Comparison of ENCODE assay signal across 8 cellular contexts in the genomic region with DNA sequence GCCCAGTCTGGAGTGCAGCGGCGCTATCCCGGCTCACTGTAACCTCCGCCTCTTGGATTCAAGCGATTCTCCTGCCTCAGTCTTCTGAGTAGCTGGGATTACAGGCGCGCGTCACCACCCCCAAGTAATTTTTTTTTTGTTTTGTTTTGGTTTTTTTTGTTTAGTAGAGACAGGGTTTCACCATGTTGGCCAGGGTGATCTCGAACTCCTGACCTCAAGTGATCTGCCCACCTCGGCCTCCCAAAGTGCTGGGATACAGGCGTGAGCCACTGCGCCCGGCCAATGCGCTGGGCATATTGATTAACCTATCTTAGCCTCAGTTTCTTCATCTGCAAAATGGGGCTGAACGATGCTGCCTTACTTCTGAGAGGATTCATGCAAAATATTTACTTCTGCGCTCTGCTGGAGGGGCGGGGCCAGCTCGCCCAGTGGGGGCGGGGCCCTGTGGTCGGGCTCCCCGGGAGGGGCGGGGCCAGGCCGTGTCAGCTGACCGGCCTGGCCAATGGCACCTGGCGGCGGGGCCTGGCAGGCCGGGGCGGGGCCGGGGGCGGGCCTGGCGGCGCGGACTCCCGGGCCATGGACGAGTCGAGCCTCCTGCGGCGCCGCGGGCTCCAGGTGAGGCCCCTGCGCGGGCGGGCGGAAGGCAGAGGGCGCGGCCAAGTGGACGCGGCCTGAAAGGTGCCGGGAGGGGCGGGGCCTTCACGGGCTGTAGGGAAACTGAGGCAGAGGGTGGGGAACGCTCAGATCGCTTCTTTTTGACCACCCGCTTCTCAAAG. TPM values are rescaled to one million over a fixed set of nuclear protein-coding genes. Genes with fewer than 3 reads are reported as not detected.
DNase-seq lines count a peak whose midpoint lies in the region; ATAC-seq, FAIRE-seq and TF ChIP-seq lines count a peak whose summit lies in the region.

Gene MAST3 (plus strand): TSS at position 562 of the 776 bp plus-strand sequence. CDS start 15 bp downstream, at position 577.

- H3K27me3 ChIP-seq in astrocyte (ENCODE audit: insufficient read depth, low read length): peaks cover 24% of the 10 kb centered on the region

- no peak within 1 kb of the TSS for H3K27ac ChIP-seq in astrocyte (ENCODE audit: low read depth, low read length)

- H3K27me3 Mint-ChIP-seq in astrocyte (ENCODE audit: low read depth, unreplicated experiment): peaks cover 24% of the 10 kb centered on the region

- H2AFZ ChIP-seq in astrocyte (ENCODE audit: low read depth, low read length): peak within 1 kb of the TSS; percentile 64

- FAIRE-seq in astrocyte (lab: Jason Lieb, UNC): no peak

- intact Hi-C loops in sciatic nerve (cut with DNase I): no loop called here

- no peaks in the 10 kb centered on the region for H3K9me3 Mint-ChIP-seq in astrocyte (ENCODE audit: unreplicated experiment)

- H3K9ac ChIP-seq in astrocyte (ENCODE audit: low read length): no peak within 1 kb of the TSS

- peaks cover 4% of the 10 kb centered on the region for H4K20me1 ChIP-seq in astrocyte (ENCODE audit: insufficient read depth, low read length)

- no peaks in the 10 kb centered on the region for H3K36me3 ChIP-seq in astrocyte (ENCODE audit: insufficient read depth, low read length)

- no peaks in the 10 kb centered on the region for H3K4me1 Mint-ChIP-seq in astrocyte (ENCODE audit: low read depth, unreplicated experiment)

- peak within 1 kb of the TSS; percentile 41 for H3K4me3 ChIP-seq in astrocyte (ENCODE audit: insufficient read depth, low read depth, low read length)

- H3K9me3 ChIP-seq in astrocyte (ENCODE audit: insufficient read depth, low read depth, low read length): no peaks in the 10 kb centered on the region

- H3K4me3 Mint-ChIP-seq in astrocyte (ENCODE audit: unreplicated experiment): peak within 1 kb of the TSS; percentile 73

- H3K4me1 ChIP-seq in astrocyte (ENCODE audit: insufficient read depth, low read length): peaks cover 3% of the 10 kb centered on the region

- DNase-seq in DMS 273 treated with DMSO at 0.1 percent for 48 hours (lab: John Stamatoyannopoulos, UW): peak; percentile 46
- peak; percentile 55 for DNase-seq in M059J (ENCODE audit: low read depth)
- DNase-seq in T1000 (lab: John Stamatoyannopoulos, UW): peak; percentile 80
- DNase-seq in astrocyte (ENCODE audit: low read depth): no peak
- peak; percentile 81 to 88 for DNase-seq in hippocampal formation (lab: John Stamatoyannopoulos, UW)
- DNase-seq in sciatic nerve (ENCODE audit: low spot score): peak; percentile 86
- no peak for DNase-seq in NCI-H2107 (lab: John Stamatoyannopoulos, UW)

- no peaks in the 10 kb centered on the region for H3K79me2 ChIP-seq in astrocyte (ENCODE audit: insufficient read depth, low read length)

- no peak for TF ChIP-seq CTCF in astrocyte (IDR thresholded peaks at IDR 0.05; ENCODE audit: insufficient read depth, low read depth, low read length)

- peak within 1 kb of the TSS; percentile 66 for H3K27ac Mint-ChIP-seq in astrocyte (ENCODE audit: unreplicated experiment)

- H3K36me3 Mint-ChIP-seq in astrocyte (ENCODE audit: low read depth, unreplicated experiment): no peaks in the 10 kb centered on the region

- ATAC-seq in GM21737 (IDR thresholded peaks at IDR 0.05; ENCODE audit: unreplicated experiment) (peak; percentile 52), sciatic nerve (peak; percentile 93)

- H3K4me2 ChIP-seq in astrocyte (ENCODE audit: low read length): peak within 1 kb of the TSS; percentile 80

RNA-seq across cellular contexts. Expression of gene MAST3, which starts in this region (rescaled TPM):
- total RNA-seq in M059J (2014; rRNA removed; shearing (Covaris generic)): 2.3 and 4.6 TPM in 2 replicates
- total RNA-seq in astrocyte: 5.5 and 6.3 TPM in 2 replicates
- total RNA-seq in sciatic nerve: 20.1 TPM

Comparison
In these comparisons a context has a peak if more than half of its experiments do, and no peak if none do; other contexts are left out.
1. DNase-seq: peak in DMS 273 treated with DMSO at 0.1 percent for 48 hours (single experiment), M059J (single experiment), T1000 (single experiment), hippocampal formation (2 of 2) and sciatic nerve (single experiment); none in astrocyte (single experiment) and NCI-H2107 (single experiment).